Comparison of ENCODE assay signal across 25 cellular contexts in the genomic region with DNA sequence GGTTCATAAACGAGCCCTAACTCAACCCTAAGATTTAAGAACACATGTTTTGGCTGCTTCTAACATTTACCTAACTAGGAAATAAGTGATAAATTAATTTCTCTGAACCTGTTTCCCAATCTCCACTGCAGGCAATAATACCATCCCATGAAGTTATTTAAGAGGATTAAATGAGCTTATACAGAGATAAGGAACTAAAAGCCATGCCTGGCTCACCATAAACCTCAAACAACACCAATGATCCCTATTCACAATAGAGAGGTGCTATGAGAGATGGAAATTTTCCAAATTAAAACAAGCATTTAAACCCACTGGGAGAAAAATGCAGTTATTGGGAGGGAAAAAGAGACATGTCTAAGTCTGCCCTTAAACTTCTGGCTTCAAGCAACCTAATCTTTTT. TPM values are rescaled to one million over a fixed set of nuclear protein-coding genes. Genes with fewer than 3 reads are reported as not detected.
"Had no signal": no experiment of that assay in that cellular context is flagged by ENCODE, and none has a peak within 500 bp of the region (broad histone marks: within the 10 kb centered on the region; RNA-seq: fewer than 3 reads in every experiment).

No MANE protein-coding gene starts in this region.

- ATAC-seq: HepG2, Panc1, PC-3 had no signal

- H3K9me2 ChIP-seq: SK-N-SH had no signal

- H3K4me2 ChIP-seq: SK-N-SH had no signal

- DNase-seq: IMR-90, Karpas-422, KG1, MG63, NCI-H1092, NCI-H1105 treated with DMSO at 0.1 percent for 48 hours, NCI-H1417 treated with DMSO at 0.1 percent for 48 hours, NCI-H146, NCI-H1694 treated with DMSO at 0.1 percent for 48 hours, NCI-H1930, NCI-H2081 treated with DMSO at 0.1 percent for 48 hours, NCI-H2171, NCI-H226, NCI-H446, NCI-H510A, NCI-H524 treated with DMSO at 0.1 percent for 48 hours, NCI-H69, NCI-H774, PC-3, SHP77, SK-N-SH had no signal

- FAIRE-seq: HepG2 had no signal

- H3K9me3 ChIP-seq: MG63, SK-N-SH had no signal

- H3K27me3 ChIP-seq: MG63 had no signal

- H3K9ac ChIP-seq: SK-N-SH had no signal

- H3K36me3 ChIP-seq: MG63 had no signal

- H3K27ac ChIP-seq: RWPE1 had no signal

- H3K4me3 ChIP-seq: MG63 had no signal

RNA-seq across cellular contexts. Expression of a gene that starts 33.9 kb away (rescaled TPM):
- total RNA-seq: IMR-90, OCI-LY7 had no signal
- polyA plus RNA-seq: SK-N-SH had no signal
